In the genomic region with DNA sequence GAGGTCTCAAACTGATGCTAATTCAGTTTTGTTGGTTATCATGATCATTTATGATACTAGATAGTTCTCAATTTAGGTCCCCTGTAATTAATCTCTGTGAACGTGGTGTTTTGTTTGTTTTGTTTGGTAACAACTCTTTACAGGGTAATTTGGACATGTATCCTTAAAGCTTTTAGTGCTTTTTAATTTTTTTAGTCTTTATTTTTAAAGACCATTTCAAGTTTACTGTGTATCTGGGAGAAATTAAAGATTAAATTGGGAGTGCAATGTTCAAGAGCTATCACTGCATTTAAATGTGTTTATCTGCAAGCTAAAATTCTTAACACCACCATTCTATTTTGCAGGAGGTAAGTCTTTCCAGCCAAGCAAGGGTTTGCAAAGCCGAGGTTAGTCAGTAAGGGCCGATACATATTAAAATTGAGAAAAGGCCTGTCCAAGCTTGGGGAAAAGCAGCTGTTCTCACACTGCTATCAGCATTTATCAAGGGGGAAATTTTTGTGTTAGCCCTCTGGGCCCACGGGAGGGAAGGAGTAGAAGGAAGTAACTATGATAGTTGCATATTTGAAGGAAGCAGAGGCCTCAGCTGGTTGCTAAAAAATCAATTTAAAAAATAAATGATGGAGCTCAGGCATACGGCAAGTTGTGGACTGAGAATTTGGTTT, we compare ENCODE assay signal across 8 cellular contexts. TPM values are rescaled to one million over a fixed set of nuclear protein-coding genes. Genes with fewer than 3 reads are reported as not detected.
A peak's percentile ranks its signal among the peaks of the same experiment; 100 is the strongest.
DNase-seq lines count a peak whose midpoint lies in the region; ATAC-seq and TF ChIP-seq lines count a peak whose summit lies in the region.

No MANE protein-coding gene starts in this region.

- H3K4me1 ChIP-seq in right lobe of liver, result peaks cover 0 to 46% (median 14%) of the 10 kb centered on the region in 4 donors
- no peaks in the 10 kb centered on the region for H3K4me1 ChIP-seq in uterus

- TF ChIP-seq CTCF in WTC11 (IDR thresholded peaks at IDR 0.05) (no peak), right lobe of liver (IDR thresholded peaks at IDR 0.05) (no peak), uterus (IDR thresholded peaks at IDR 0.05) (no peak)

- CTCF ChIA-PET in activated naive CD4-positive, alpha-beta T cell treated with anti-CD3 and anti-CD28 coated beads, Interleukin-2, amount 10 ng/mL, durations not matched to agents 7 days and 5 days (lab: Charles Lee), result no interaction called here
- CTCF ChIA-PET in WTC11 (lab: Charles Lee), result interaction anchor here (1.0 kb wide), 2 partner anchors 30 to 105 kb away, joined by 3 read pairs; no protein-coding TSS in a partner anchor

- WGBS in right lobe of liver (ENCODE audit: insufficient coverage, low coverage, low lambda C conversion rate, missing lambda C conversion rate), result 13% methylated on average over 5 of the region's 5 CpGs

- H3K27ac Mint-ChIP-seq in activated naive CD4-positive, alpha-beta T cell treated with anti-CD3 and anti-CD28 coated beads, Interleukin-2, amount 10 ng/mL, durations not matched to agents 7 days and 5 days, result peak overlapping the region; percentile 99
- H3K27ac Mint-ChIP-seq in WTC11, result peak overlapping the region; percentile 51

- H3K27me3 Mint-ChIP-seq in activated naive CD4-positive, alpha-beta T cell treated with anti-CD3 and anti-CD28 coated beads, Interleukin-2, amount 10 ng/mL, durations not matched to agents 7 days and 5 days, result no peaks in the 10 kb centered on the region
- H3K27me3 Mint-ChIP-seq in WTC11 (ENCODE audit: low read depth), result no peaks in the 10 kb centered on the region

- intact Hi-C loops in right lobe of liver (cut with DNase I) (no loop called here), uterus (cut with DNase I; ENCODE audit: low total_unique reads) (no loop called here)

- H3K27ac ChIP-seq in right lobe of liver, result peak overlapping the region; percentile 60 to 85 (median 78)
- peak overlapping the region; percentile 46 to 61 for H3K27ac ChIP-seq in uterus

- peaks cover 2% of the 10 kb centered on the region for H3K36me3 Mint-ChIP-seq in activated naive CD4-positive, alpha-beta T cell treated with anti-CD3 and anti-CD28 coated beads, Interleukin-2, amount 10 ng/mL, durations not matched to agents 7 days and 5 days
- H3K36me3 Mint-ChIP-seq in WTC11, result no peaks in the 10 kb centered on the region

- POLR2A ChIA-PET in WTC11 (lab: Charles Lee), result no interaction called here

- H3K4me1 Mint-ChIP-seq in activated naive CD4-positive, alpha-beta T cell treated with anti-CD3 and anti-CD28 coated beads, Interleukin-2, amount 10 ng/mL, durations not matched to agents 7 days and 5 days, result peaks cover 53% of the 10 kb centered on the region
- peaks cover 43% of the 10 kb centered on the region for H3K4me1 Mint-ChIP-seq in WTC11

- no peak for DNase-seq in activated naive CD4-positive, alpha-beta T cell treated with anti-CD3 and anti-CD28 coated beads, Interleukin-2, amount 10 ng/mL, durations not matched to agents 7 days and 5 days
- DNase-seq in activated naive CD4-positive, alpha-beta T cell treated with anti-CD3 and anti-CD28 coated beads, Interleukin-2, amount 50 U/mL, for 16 hours, result no peak
- no peak for DNase-seq in WTC11 (ENCODE audit: low spot score)
- DNase-seq in right lobe of liver, result peak in 1 of 3 donors; percentile 35
- DNase-seq in uterus, result no peak
- no peak for DNase-seq in HK-2 (ENCODE audit: unreplicated experiment)
- no peak for DNase-seq in NCI-H146 treated with DMSO at 0.1 percent for 48 hours (lab: John Stamatoyannopoulos, UW; ENCODE audit: unreplicated experiment)

- H3K9me3 ChIP-seq in right lobe of liver (no peaks in the 10 kb centered on the region), uterus (no peaks in the 10 kb centered on the region)

- TF ChIP-seq POLR2A in right lobe of liver (IDR thresholded peaks at IDR 0.05), result no peak
- TF ChIP-seq POLR2A in uterus (IDR thresholded peaks at IDR 0.05), result no peak

- H3K27me3 ChIP-seq in right lobe of liver, result no peaks in the 10 kb centered on the region
- no peaks in the 10 kb centered on the region for H3K27me3 ChIP-seq in uterus

- ATAC-seq in WTC11, result no peak
- ATAC-seq in right lobe of liver, result peak in 2 of 4 donors; percentile 6 to 9
- no peak for ATAC-seq in HG03108 (IDR thresholded peaks at IDR 0.05; ENCODE audit: unreplicated experiment)

- no peak overlapping the region for H3K4me3 ChIP-seq in right lobe of liver
- H3K4me3 ChIP-seq in uterus, result no peak overlapping the region

- no peaks in the 10 kb centered on the region for H3K9me3 Mint-ChIP-seq in activated naive CD4-positive, alpha-beta T cell treated with anti-CD3 and anti-CD28 coated beads, Interleukin-2, amount 10 ng/mL, durations not matched to agents 7 days and 5 days
- H3K9me3 Mint-ChIP-seq in WTC11, result no peaks in the 10 kb centered on the region

- H3K36me3 ChIP-seq in right lobe of liver (no peaks in the 10 kb centered on the region), uterus (no peaks in the 10 kb centered on the region)

- peak overlapping the region; percentile 71 for H3K4me3 Mint-ChIP-seq in activated naive CD4-positive, alpha-beta T cell treated with anti-CD3 and anti-CD28 coated beads, Interleukin-2, amount 10 ng/mL, durations not matched to agents 7 days and 5 days
- no peak overlapping the region for H3K4me3 Mint-ChIP-seq in WTC11

TF ChIP-seq in WTC11, 78 proteins besides CTCF, POLR2A, EP300 and RAD21:
- TF ChIP-seq ZNF263 (CRISPR knock-in tag; IDR thresholded peaks at IDR 0.05; ENCODE audit: low read depth) (no peak), IRF2 (CRISPR knock-in tag; IDR thresholded peaks at IDR 0.05; ENCODE audit: borderline replicate concordance, low read depth) (no peak)
- TF ChIP-seq, protein P1, sequence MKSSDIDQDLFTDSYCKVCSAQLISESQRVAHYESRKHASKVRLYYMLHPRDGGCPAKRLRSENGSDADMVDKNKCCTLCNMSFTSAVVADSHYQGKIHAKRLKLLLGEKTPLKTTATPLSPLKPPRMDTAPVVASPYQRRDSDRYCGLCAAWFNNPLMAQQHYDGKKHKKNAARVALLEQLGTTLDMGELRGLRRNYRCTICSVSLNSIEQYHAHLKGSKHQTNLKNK (CRISPR knock-in tag; IDR thresholded peaks at IDR 0.05), result no peak
- TF ChIP-seq, protein P2, sequence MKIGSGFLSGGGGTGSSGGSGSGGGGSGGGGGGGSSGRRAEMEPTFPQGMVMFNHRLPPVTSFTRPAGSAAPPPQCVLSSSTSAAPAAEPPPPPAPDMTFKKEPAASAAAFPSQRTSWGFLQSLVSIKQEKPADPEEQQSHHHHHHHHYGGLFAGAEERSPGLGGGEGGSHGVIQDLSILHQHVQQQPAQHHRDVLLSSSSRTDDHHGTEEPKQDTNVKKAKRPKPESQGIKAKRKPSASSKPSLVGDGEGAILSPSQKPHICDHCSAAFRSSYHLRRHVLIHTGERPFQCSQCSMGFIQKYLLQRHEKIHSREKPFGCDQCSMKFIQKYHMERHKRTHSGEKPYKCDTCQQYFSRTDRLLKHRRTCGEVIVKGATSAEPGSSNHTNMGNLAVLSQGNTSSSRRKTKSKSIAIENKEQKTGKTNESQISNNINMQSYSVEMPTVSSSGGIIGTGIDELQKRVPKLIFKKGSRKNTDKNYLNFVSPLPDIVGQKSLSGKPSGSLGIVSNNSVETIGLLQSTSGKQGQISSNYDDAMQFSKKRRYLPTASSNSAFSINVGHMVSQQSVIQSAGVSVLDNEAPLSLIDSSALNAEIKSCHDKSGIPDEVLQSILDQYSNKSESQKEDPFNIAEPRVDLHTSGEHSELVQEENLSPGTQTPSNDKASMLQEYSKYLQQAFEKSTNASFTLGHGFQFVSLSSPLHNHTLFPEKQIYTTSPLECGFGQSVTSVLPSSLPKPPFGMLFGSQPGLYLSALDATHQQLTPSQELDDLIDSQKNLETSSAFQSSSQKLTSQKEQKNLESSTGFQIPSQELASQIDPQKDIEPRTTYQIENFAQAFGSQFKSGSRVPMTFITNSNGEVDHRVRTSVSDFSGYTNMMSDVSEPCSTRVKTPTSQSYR (CRISPR knock-in tag; IDR thresholded peaks at IDR 0.05), result no peak

RNA-seq across cellular contexts. Expression of a gene that starts 59.4 kb away (rescaled TPM):
- total RNA-seq in WTC11 (2021), result 75.6 to 84.0 TPM (median 77.7 TPM) in 3 replicates
- total RNA-seq in right lobe of liver, result 10 to 100 TPM; 11.3 to 27.1 (median 15.8) TPM
- total RNA-seq in uterus, result 10 to 100 TPM in 3 of 4 donors, 1 to 10 TPM in 1; 7.4 to 37.8 (median 18.4) TPM
